Comparison of ENCODE assay signal across 10 cellular contexts in genomic region chr19:2663920-2664571, GRCh38.
A peak's percentile ranks its signal among the peaks of the same experiment; 100 is the strongest.
DNase-seq lines count a peak whose midpoint lies in the region; ATAC-seq and TF ChIP-seq lines count a peak whose summit lies in the region.
"Had no signal": no experiment of that assay in that cellular context is flagged by ENCODE, and none has a peak within 500 bp of the region (broad histone marks: within the 10 kb centered on the region; RNA-seq: fewer than 3 reads in every experiment).

No MANE protein-coding gene starts in this region.

- H3K4me1 ChIP-seq in HAP-1 = no peaks in the 10 kb centered on the region

- ATAC-seq in HG03354 (IDR thresholded peaks at IDR 0.05; ENCODE audit: poor library complexity, severe bottlenecking, unreplicated experiment) = peak; percentile 72

- POLR2A ChIA-PET in HEK293T (lab: Yijun Ruan, JAX) = no interaction called here

- TF ChIP-seq CTCF in fibroblast of mammary gland (conservative IDR thresholded peaks at IDR 0.05; ENCODE audit: control insufficient read depth, insufficient read depth, low read depth, low read length) = peak; percentile 10

- peak overlapping the region; percentile 91 for H3K27ac ChIP-seq in substantia nigra (ENCODE audit: low read depth, low read length, poor library complexity, severe bottlenecking)
- H3K27ac ChIP-seq: 22Rv1 had no signal

- no peak overlapping the region for H3K4me3 ChIP-seq in fibroblast of mammary gland (ENCODE audit: control insufficient read depth, low read depth, low read length)
- H3K4me3 ChIP-seq in HAP-1 = no peak overlapping the region

- DNase-seq in DMS53 (lab: John Stamatoyannopoulos, UW) (peak; percentile 15), DMS53 treated with DMSO at 0.1 percent for 48 hours (lab: John Stamatoyannopoulos, UW; ENCODE audit: unreplicated experiment) (no peak), fibroblast of mammary gland (ENCODE audit: low read depth) (no peak), substantia nigra (lab: John Stamatoyannopoulos, UW) (peak in 35 of 49 donors; percentile 20 to 85 (median 49)), HAP-1 (ENCODE audit: low spot score in 2 of 2) (no peak), NCI-H2196 (lab: John Stamatoyannopoulos, UW; ENCODE audit: unreplicated experiment) (no peak), HEK293T (ENCODE audit: extremely low spot score) (no peak)
- DNase-seq: kidney had no signal

- no peaks in the 10 kb centered on the region for H3K27me3 ChIP-seq in HAP-1 (ENCODE audit: low read depth)

- H3K9me3 ChIP-seq in HAP-1 = peaks cover 5% of the 10 kb centered on the region

- H3K36me3 ChIP-seq in HAP-1 (replicated peaks) = no peaks in the 10 kb centered on the region

- in situ Hi-C loops in HAP-1 (cut with MboI; ENCODE audit: low sequenced_read_pairs) = no loop called here

- CTCF ChIA-PET in HEK293T (lab: Yijun Ruan, JAX) = no interaction called here

TF ChIP-seq in HEK293T, 16 proteins besides CTCF, POLR2A, EP300 and RAD21:
- TF ChIP-seq CTBP1 (IDR thresholded peaks at IDR 0.05; ENCODE audit: borderline replicate concordance) (no peak), FOXM1 (IDR thresholded peaks at IDR 0.05; ENCODE audit: borderline replicate concordance) (no peak), HDGF (IDR thresholded peaks at IDR 0.05; ENCODE audit: borderline replicate concordance) (no peak), BHLHE40 (IDR thresholded peaks at IDR 0.05; ENCODE audit: borderline replicate concordance) (no peak), FOXK2 (IDR thresholded peaks at IDR 0.05) (no peak), LEF1 (IDR thresholded peaks at IDR 0.05; ENCODE audit: borderline replicate concordance) (no peak), SUZ12 (IDR thresholded peaks at IDR 0.05) (no peak), NFRKB (IDR thresholded peaks at IDR 0.05) (no peak), TARDBP (IDR thresholded peaks at IDR 0.05) (no peak), ZNF384 (IDR thresholded peaks at IDR 0.05) (no peak), ARNT (IDR thresholded peaks at IDR 0.05) (no peak)

Comparison
In these comparisons a context has a peak if more than half of its experiments do, and no peak if none do; other contexts are left out.
1. DNase-seq: peak in DMS53 (single experiment) and substantia nigra (35 of 49); none in DMS53 treated with DMSO at 0.1 percent for 48 hours (single experiment), fibroblast of mammary gland (single experiment), HAP-1 (0 of 2), NCI-H2196 (single experiment) and HEK293T (single experiment).